ENCODE assay signal across 26 cellular contexts in genomic region chr7:2148814-2149213, GRCh38.
"Had no signal": no experiment of that assay in that cellular context is flagged by ENCODE, and none has a peak within 500 bp of the region (broad histone marks: within the 10 kb centered on the region; RNA-seq: fewer than 3 reads in every experiment).

No MANE protein-coding gene starts in this region.

- H3K27me3 Mint-ChIP-seq: naive B cell; natural killer cell treated with Interleukin-12 subunit alpha and Interleukin-12 subunit beta and Interleukin-15 and Interleukin-18, amount 100 ng/mL, for 72 hours; stimulated activated naive CD8-positive, alpha-beta T cell treated with anti-CD3 and anti-CD28 coated beads, Interleukin-15, amount 100 ng/mL, for 72 hours had no signal

- H3K27ac ChIP-seq: esophagus muscularis mucosa, foreskin keratinocyte, pancreas, suprapubic skin, transverse colon, upper lobe of right lung, vagina had no signal

- H3K9me3 Mint-ChIP-seq: immature natural killer cell; mesothelial cell of epicardium; naive B cell; natural killer cell treated with Interleukin-12 subunit alpha and Interleukin-12 subunit beta and Interleukin-15 and Interleukin-18, amount 100 ng/mL, for 72 hours; stimulated activated naive CD8-positive, alpha-beta T cell treated with anti-CD3 and anti-CD28 coated beads, Interleukin-15, amount 100 ng/mL, for 72 hours had no signal

- H3K27ac Mint-ChIP-seq: immature natural killer cell; mesothelial cell of epicardium; natural killer cell treated with Interleukin-12 subunit alpha and Interleukin-12 subunit beta and Interleukin-15 and Interleukin-18, amount 100 ng/mL, for 72 hours; stimulated activated naive CD8-positive, alpha-beta T cell treated with anti-CD3 and anti-CD28 coated beads, Interleukin-15, amount 100 ng/mL, for 72 hours had no signal

- H3K36me3 Mint-ChIP-seq: natural killer cell treated with Interleukin-12 subunit alpha and Interleukin-12 subunit beta and Interleukin-15 and Interleukin-18, amount 100 ng/mL, for 72 hours had no signal

- H3K9me3 ChIP-seq: esophagus muscularis mucosa, mucosa of descending colon, pancreas, suprapubic skin, transverse colon, upper lobe of right lung, vagina had no signal

- DNase-seq: dorsolateral prefrontal cortex; effector CD4-positive, alpha-beta T cell; foreskin keratinocyte; glutamatergic neuron; hypothalamus; immature natural killer cell; mesenchymal stem cell; naive B cell; retina; stimulated activated CD4-positive, alpha-beta T cell treated with anti-CD3 and anti-CD28 coated beads, Interleukin-12 subunit alpha, Interleukin-12 subunit beta, amount 100 ng/mL, for 4 hours; stimulated activated CD4-positive, alpha-beta T cell treated with anti-CD3 and anti-CD28 coated beads, Interleukin-1b, Interleukin-23, amount 100 ng/mL, for 48 hours; stimulated activated CD4-positive, alpha-beta T cell treated with anti-CD3 and anti-CD28 coated beads, Interleukin-4, amount 100 ng/mL, for 1 hour; stimulated activated CD8-positive, alpha-beta memory T cell treated with anti-CD3 and anti-CD28 coated beads, Interleukin-4, amount 100 ng/mL, for 48 hours; stimulated activated naive CD4-positive, alpha-beta T cell; stimulated activated naive CD8-positive, alpha-beta T cell treated with anti-CD3 and anti-CD28 coated beads, Interleukin-15, amount 100 ng/mL, for 72 hours; transverse colon; upper lobe of right lung had no signal

- ATAC-seq: foreskin keratinocyte; mucosa of descending colon; natural killer cell treated with Interleukin-12 subunit alpha and Interleukin-12 subunit beta and Interleukin-15 and Interleukin-18, amount 100 ng/mL, for 72 hours; pancreas; sciatic nerve; stimulated activated naive CD8-positive, alpha-beta T cell treated with anti-CD3 and anti-CD28 coated beads, Interleukin-15, amount 100 ng/mL, for 72 hours; upper lobe of right lung had no signal

- H3K4me1 ChIP-seq: esophagus muscularis mucosa, foreskin keratinocyte, pancreas, suprapubic skin, transverse colon, upper lobe of right lung, vagina had no signal

- H3K4me3 ChIP-seq: dorsolateral prefrontal cortex, esophagus muscularis mucosa, mucosa of descending colon, pancreas, smooth muscle cell, suprapubic skin, transverse colon, upper lobe of right lung, vagina had no signal

- H3K4me2 ChIP-seq: smooth muscle cell had no signal

- H3K36me3 ChIP-seq: transverse colon had no signal

- H3K4me3 Mint-ChIP-seq: immature natural killer cell; mesothelial cell of epicardium; natural killer cell treated with Interleukin-12 subunit alpha and Interleukin-12 subunit beta and Interleukin-15 and Interleukin-18, amount 100 ng/mL, for 72 hours; stimulated activated naive CD8-positive, alpha-beta T cell treated with anti-CD3 and anti-CD28 coated beads, Interleukin-15, amount 100 ng/mL, for 72 hours had no signal

- H3K27me3 ChIP-seq: dorsolateral prefrontal cortex, esophagus muscularis mucosa, foreskin keratinocyte, pancreas, suprapubic skin, transverse colon, upper lobe of right lung, vagina had no signal

- H3K4me1 Mint-ChIP-seq: immature natural killer cell; stimulated activated naive CD8-positive, alpha-beta T cell treated with anti-CD3 and anti-CD28 coated beads, Interleukin-15, amount 100 ng/mL, for 72 hours had no signal
